Comparison of ENCODE assay signal across 36 cellular contexts in the genomic region with DNA sequence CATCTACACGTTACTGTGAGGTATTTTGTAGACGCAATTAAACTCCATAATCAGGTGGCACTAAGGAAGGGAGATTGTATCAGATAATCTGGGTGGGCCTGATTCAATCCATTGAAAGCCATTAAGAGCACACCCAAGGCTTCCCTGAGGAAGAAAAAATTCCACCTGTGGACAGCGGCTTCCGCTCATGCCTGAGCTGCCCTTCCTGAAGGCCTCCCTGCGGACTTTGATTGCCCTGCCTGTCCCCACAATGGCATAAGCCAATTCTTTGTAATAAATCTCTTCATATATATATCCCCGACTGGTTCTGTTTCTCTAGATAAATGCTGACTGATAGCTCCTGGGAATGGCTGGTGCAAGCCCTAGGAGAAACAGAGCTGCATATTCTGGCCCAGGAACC.
"Had no signal": no experiment of that assay in that cellular context is flagged by ENCODE, and none has a peak within 500 bp of the region (broad histone marks: within the 10 kb centered on the region; RNA-seq: fewer than 3 reads in every experiment).

No MANE protein-coding gene starts in this region.

- H3K9ac ChIP-seq: KMS-11 had no signal

- H3K4me3 ChIP-seq: Peyer's patch had no signal

- H3K27me3 Mint-ChIP-seq: activated CD4-positive, alpha-beta memory T cell treated with anti-CD3 and anti-CD28 coated beads, Interleukin-2, amount 10 ng/mL, durations not matched to agents 7 days and 5 days; activated CD8-positive, alpha-beta memory T cell treated with anti-CD3 and anti-CD28 coated beads, Interleukin-2, amount 10 ng/mL, durations not matched to agents 7 days and 5 days; activated naive CD8-positive, alpha-beta T cell treated with anti-CD3 and anti-CD28 coated beads for 36 hours; activated T-helper 17 cell treated with anti-CD3 and anti-CD28 coated beads, Interleukin-2, amount 50 U/mL, for 72 hours had no signal

- H3K27ac ChIP-seq: brain microvascular endothelial cell, KMS-11, WERI-Rb-1 had no signal

- H3K27ac Mint-ChIP-seq: activated CD4-positive, alpha-beta memory T cell treated with anti-CD3 and anti-CD28 coated beads, Interleukin-2, amount 10 ng/mL, durations not matched to agents 7 days and 5 days; activated CD8-positive, alpha-beta memory T cell treated with anti-CD3 and anti-CD28 coated beads, Interleukin-2, amount 10 ng/mL, durations not matched to agents 7 days and 5 days; activated naive CD8-positive, alpha-beta T cell treated with anti-CD3 and anti-CD28 coated beads for 36 hours; activated T-cell treated with anti-CD3 and anti-CD28 coated beads, Interleukin-2, amount 50 U/mL, for 72 hours; activated T-helper 17 cell treated with anti-CD3 and anti-CD28 coated beads, Interleukin-2, amount 50 U/mL, for 72 hours had no signal

- H3K27me3 ChIP-seq: brain microvascular endothelial cell, Peyer's patch had no signal

- H3K4me2 ChIP-seq: KMS-11 had no signal

- H3K36me3 ChIP-seq: brain microvascular endothelial cell, Peyer's patch, WERI-Rb-1 had no signal

- H3K4me3 Mint-ChIP-seq: activated CD4-positive, alpha-beta memory T cell treated with anti-CD3 and anti-CD28 coated beads, Interleukin-2, amount 10 ng/mL, durations not matched to agents 7 days and 5 days; activated CD8-positive, alpha-beta memory T cell treated with anti-CD3 and anti-CD28 coated beads, Interleukin-2, amount 10 ng/mL, durations not matched to agents 7 days and 5 days; activated naive CD8-positive, alpha-beta T cell treated with anti-CD3 and anti-CD28 coated beads for 36 hours; activated T-cell treated with anti-CD3 and anti-CD28 coated beads, Interleukin-2, amount 50 U/mL, for 72 hours; activated T-helper 17 cell treated with anti-CD3 and anti-CD28 coated beads, Interleukin-2, amount 50 U/mL, for 72 hours had no signal

- DNase-seq: activated CD4-positive, alpha-beta memory T cell treated with anti-CD3 and anti-CD28 coated beads, Interleukin-2, amount 10 ng/mL, durations not matched to agents 7 days and 5 days; activated CD4-positive, alpha-beta T cell treated with anti-CD3 and anti-CD28 coated beads for 1 hour; activated CD4-positive, alpha-beta T cell treated with anti-CD3 and anti-CD28 coated beads for 48 hours; activated CD4-positive, CD25-positive, alpha-beta regulatory T cell; activated CD8-positive, alpha-beta memory T cell treated with anti-CD3 and anti-CD28 coated beads for 24 hours; activated CD8-positive, alpha-beta memory T cell treated with anti-CD3 and anti-CD28 coated beads, Interleukin-2, amount 10 ng/mL, durations not matched to agents 7 days and 5 days; activated effector memory CD4-positive, alpha-beta T cell treated with anti-CD3 and anti-CD28 coated beads, Interleukin-2, amount 50 U/mL, for 16 hours; activated naive CD4-positive, alpha-beta T cell; activated naive CD4-positive, alpha-beta T cell treated with anti-CD3 and anti-CD28 coated beads, Interleukin-2, amount 50 U/mL, for 16 hours; activated naive CD8-positive, alpha-beta T cell treated with anti-CD3 and anti-CD28 coated beads for 36 hours; activated T-cell treated with anti-CD3 and anti-CD28 coated beads, Interleukin-2, amount 50 U/mL, for 1 hour; activated T-cell treated with anti-CD3 and anti-CD28 coated beads, Interleukin-2, amount 50 U/mL, for 72 hours; amniotic stem cell; aorta; brain microvascular endothelial cell; MM.1S; MV-4-11; NCI-H1092; NCI-H1436 treated with DMSO at 0.1 percent for 48 hours; NCI-H1694 treated with DMSO at 0.1 percent for 48 hours; NCI-H2029; NCI-H510A; NCI-H526; NCI-H748 treated with DMSO at 0.1 percent for 48 hours; NK-92 treated with Interleukin-12 subunit alpha and Interleukin-12 subunit beta, amount 100 ng/mL, for 24 hours; PC-3; Peyer's patch; RPMI8226; SHP77 treated with DMSO at 0.1 percent for 48 hours; T-helper 1 cell; T-helper 2 cell; T-helper 9 cell; WERI-Rb-1 had no signal

- H3K9me3 Mint-ChIP-seq: activated T-helper 17 cell treated with anti-CD3 and anti-CD28 coated beads, Interleukin-2, amount 50 U/mL, for 72 hours had no signal

- ATAC-seq: activated CD8-positive, alpha-beta memory T cell treated with anti-CD3 and anti-CD28 coated beads, Interleukin-2, amount 10 ng/mL, durations not matched to agents 7 days and 5 days; PC-3; SK-N-SH treated with all-trans-retinoic acid at 6 μM for 48 hours had no signal

- H3K9me3 ChIP-seq: Peyer's patch had no signal
